15 cellular contexts compared by ENCODE assay signal in genomic region chr11:33116535-33116934, GRCh38. TPM values are rescaled to one million over a fixed set of nuclear protein-coding genes. Genes with fewer than 3 reads are reported as not detected.
DNase-seq lines count a peak whose midpoint lies in the region; ATAC-seq, FAIRE-seq and TF ChIP-seq lines count a peak whose summit lies in the region.
"Had no signal": no experiment of that assay in that cellular context is flagged by ENCODE, and none has a peak within 500 bp of the region (broad histone marks: within the 10 kb centered on the region; RNA-seq: fewer than 3 reads in every experiment).

No MANE protein-coding gene starts in this region.

- no peak overlapping the region for H3K18ac ChIP-seq in IMR-90 (ENCODE audit: low read depth, low read length)

- H3K56ac ChIP-seq in IMR-90 (ENCODE audit: extremely low read depth, insufficient read depth, low read length), result no peak overlapping the region

- no peaks in the 10 kb centered on the region for H3K9me3 Mint-ChIP-seq in Calu3 (ENCODE audit: low read depth, unreplicated experiment)

- H3K27ac ChIP-seq in IMR-90 (ENCODE audit: insufficient read depth, low read length), result no peak overlapping the region
- H3K27ac ChIP-seq: sigmoid colon had no signal

- H3K4me3 Mint-ChIP-seq in Calu3 (ENCODE audit: low read depth, unreplicated experiment), result no peak overlapping the region

- no peak overlapping the region for H4K8ac ChIP-seq in IMR-90 (ENCODE audit: low read depth in 2 of 2, low read length in 2 of 2)

- H4K5ac ChIP-seq in IMR-90 (ENCODE audit: low read depth, low read length), result no peak overlapping the region

- H3K27me3 ChIP-seq in IMR-90 (ENCODE audit: control insufficient read depth, insufficient read depth, low read length) (no peaks in the 10 kb centered on the region), bronchial epithelial cell (ENCODE audit: control insufficient read depth, insufficient read depth, low read length) (no peaks in the 10 kb centered on the region)
- H3K27me3 ChIP-seq: sigmoid colon had no signal

- H2BK5ac ChIP-seq in IMR-90 (ENCODE audit: low read depth, low read length, poor library complexity, severe bottlenecking), result no peak overlapping the region

- no peaks in the 10 kb centered on the region for H3K36me3 Mint-ChIP-seq in Calu3 (ENCODE audit: insufficient read depth, unreplicated experiment)

- H2BK120ac ChIP-seq in IMR-90 (ENCODE audit: low read depth, low read length), result no peak overlapping the region

- H3K79me1 ChIP-seq in IMR-90 (ENCODE audit: low read depth in 1 of 2, low read length in 2 of 2), result no peaks in the 10 kb centered on the region

- H3K36me3 ChIP-seq in IMR-90 (ENCODE audit: control insufficient read depth, insufficient read depth, low read length) (no peaks in the 10 kb centered on the region), bronchial epithelial cell (ENCODE audit: control insufficient read depth, insufficient read depth, low read length) (no peaks in the 10 kb centered on the region)
- H3K36me3 ChIP-seq: sigmoid colon had no signal

- no peak overlapping the region for H3K27ac Mint-ChIP-seq in Calu3 (ENCODE audit: unreplicated experiment)

- no peak overlapping the region for H3K23ac ChIP-seq in IMR-90 (ENCODE audit: low read depth, low read length)

- ATAC-seq in IMR-90 (ENCODE audit: low read depth), result no peak
- peak; percentile 74 for ATAC-seq in left colon
- no peak for ATAC-seq in GM19455 (IDR thresholded peaks at IDR 0.05; ENCODE audit: unreplicated experiment)
- ATAC-seq in HG03378 (IDR thresholded peaks at IDR 0.05; ENCODE audit: unreplicated experiment), result no peak
- no peak for ATAC-seq in GM18511 (IDR thresholded peaks at IDR 0.05; ENCODE audit: unreplicated experiment)

- no peaks in the 10 kb centered on the region for H3K9me3 ChIP-seq in IMR-90 (ENCODE audit: control insufficient read depth, insufficient read depth, low read length)
- H3K9me3 ChIP-seq: sigmoid colon had no signal

- CTCF ChIA-PET in Calu3 (lab: Charles Lee), result interaction anchor here (0.7 kb wide), 1 partner anchor 112 kb away, joined by 3 read pairs; no protein-coding TSS in a partner anchor
- CTCF ChIA-PET in IMR-90 (lab: Yijun Ruan, JAX), result no interaction called here

- H3K4ac ChIP-seq in IMR-90 (ENCODE audit: low read depth, low read length), result no peak overlapping the region

- in situ Hi-C loops in IMR-90 (cut with MboI; ENCODE audit: low sequenced_read_pairs), result no loop called here

- no peak overlapping the region for H4K91ac ChIP-seq in IMR-90 (ENCODE audit: insufficient read depth, low read depth, low read length)

- H3K4me3 ChIP-seq in IMR-90 (ENCODE audit: insufficient read depth, low read depth, low read length) (no peak overlapping the region), bronchial epithelial cell (ENCODE audit: low read depth, low read length) (no peak overlapping the region)
- H3K4me3 ChIP-seq: sigmoid colon had no signal

- peaks cover 14% of the 10 kb centered on the region for H3K4me1 Mint-ChIP-seq in Calu3 (ENCODE audit: low read depth, unreplicated experiment)

- POLR2A ChIA-PET in IMR-90 (lab: Charles Lee; ENCODE audit: unreplicated experiment), result no interaction called here

- no peak overlapping the region for H3K4me2 ChIP-seq in IMR-90 (ENCODE audit: low read depth, low read length)

- no peak overlapping the region for H2BK20ac ChIP-seq in IMR-90 (ENCODE audit: low read depth, low read length)

- TF ChIP-seq CTCF in Calu3 (IDR thresholded peaks at IDR 0.05; ENCODE audit: unreplicated experiment) (no peak), IMR-90 (conservative IDR thresholded peaks at IDR 0.05; ENCODE audit: low read depth, low read length) (no peak), bronchial epithelial cell (IDR thresholded peaks at IDR 0.05; ENCODE audit: insufficient read depth, low read length, severe bottlenecking) (no peak)

- H2AFZ ChIP-seq in IMR-90 (replicated peaks; ENCODE audit: low read length, poor library complexity), result no peak overlapping the region

- dilution Hi-C loops in IMR-90 (cut with HindIII; ENCODE audit: low sequenced_read_pairs, unreplicated experiment), result no loop called here

- H3K9me1 ChIP-seq in IMR-90 (ENCODE audit: insufficient read depth, low read length), result no peaks in the 10 kb centered on the region

- BruUV-seq in Calu3 (replicated peaks; lab: Mats Ljungman, UMichigan) (no TSS peak), IMR-90 (replicated peaks; lab: Mats Ljungman, UMichigan) (no TSS peak)

- peak; percentile 94 for FAIRE-seq in bronchial epithelial cell (lab: Jason Lieb, UNC)
- FAIRE-seq: D721Med had no signal

- intact Hi-C loops in Calu3 (cut with micrococcal nuclease; ENCODE audit: unreplicated experiment) (no loop called here), IMR-90 (cut with micrococcal nuclease) (no loop called here), left colon (cut with DNase I, micrococcal nuclease) (no loop called here)

- no peak overlapping the region for H2BK15ac ChIP-seq in IMR-90 (ENCODE audit: low read depth, low read length)

- H3K27me3 Mint-ChIP-seq in Calu3 (ENCODE audit: unreplicated experiment), result no peaks in the 10 kb centered on the region

- no peak overlapping the region for H3K9ac ChIP-seq in IMR-90 (ENCODE audit: low read depth, low read length)

- H4K20me1 ChIP-seq in IMR-90 (ENCODE audit: insufficient read depth, low read length), result no peaks in the 10 kb centered on the region

- H2AK5ac ChIP-seq in IMR-90 (ENCODE audit: low read depth, low read length), result no peak overlapping the region

- TF ChIP-seq POLR2A in IMR-90 (IDR thresholded peaks at IDR 0.05; ENCODE audit: low read depth, low read length), result no peak

- no peak for TF ChIP-seq RAD21 in IMR-90 (IDR thresholded peaks at IDR 0.05; ENCODE audit: low read length)

- H3K14ac ChIP-seq in IMR-90 (replicated peaks; ENCODE audit: low read depth, low read length), result no peak overlapping the region

- peaks cover 2% of the 10 kb centered on the region; the same call in 1 of the 2 replicates for H3K4me1 ChIP-seq in IMR-90 (ENCODE audit: control insufficient read depth, insufficient read depth, low read length)
- H3K4me1 ChIP-seq: sigmoid colon had no signal

- H2AK9ac ChIP-seq in IMR-90 (replicated peaks; ENCODE audit: low read depth, low read length, poor library complexity), result no peak overlapping the region

- DNase-seq in Calu3 (peak; percentile 2), IMR-90 (peak; percentile 22), bronchial epithelial cell (ENCODE audit: low read depth) (peak; percentile 83), left colon (no peak), cortex of kidney (lab: John Stamatoyannopoulos, UW) (no peak)
- DNase-seq: activated CD4-positive, alpha-beta T cell treated with anti-CD3 and anti-CD28 coated beads, Interleukin-2, amount 50 U/mL, for 4 hours; activated T-cell treated with anti-CD3 and anti-CD28 coated beads, Interleukin-2, amount 50 U/mL, for 48 hours; NCI-H1092 treated with DMSO at 0.1 percent for 48 hours; SIG-M5; sigmoid colon; stimulated activated CD4-positive, alpha-beta T cell treated with anti-CD3 and anti-CD28 coated beads, Interleukin-4, amount 100 ng/mL, for 1 hour had no signal

TF ChIP-seq in IMR-90, 13 proteins besides CTCF, POLR2A, EP300 and RAD21:
- TF ChIP-seq, protein P1, sequence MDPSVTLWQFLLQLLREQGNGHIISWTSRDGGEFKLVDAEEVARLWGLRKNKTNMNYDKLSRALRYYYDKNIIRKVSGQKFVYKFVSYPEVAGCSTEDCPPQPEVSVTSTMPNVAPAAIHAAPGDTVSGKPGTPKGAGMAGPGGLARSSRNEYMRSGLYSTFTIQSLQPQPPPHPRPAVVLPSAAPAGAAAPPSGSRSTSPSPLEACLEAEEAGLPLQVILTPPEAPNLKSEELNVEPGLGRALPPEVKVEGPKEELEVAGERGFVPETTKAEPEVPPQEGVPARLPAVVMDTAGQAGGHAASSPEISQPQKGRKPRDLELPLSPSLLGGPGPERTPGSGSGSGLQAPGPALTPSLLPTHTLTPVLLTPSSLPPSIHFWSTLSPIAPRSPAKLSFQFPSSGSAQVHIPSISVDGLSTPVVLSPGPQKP (IDR thresholded peaks at IDR 0.05; ENCODE audit: borderline replicate concordance, low read depth, low read length), result no peak
- no peak for TF ChIP-seq SMC3 (IDR thresholded peaks at IDR 0.05; ENCODE audit: low read depth, low read length)
- no peak for TF ChIP-seq USF2 (IDR thresholded peaks at IDR 0.05; ENCODE audit: low read depth, low read length)
TF ChIP-seq in IMR-90: peak in this region for 0.

RNA-seq across cellular contexts. Expression of gene CSTF3, which starts 44.7 kb away (rescaled TPM):
- total RNA-seq in Calu3 (2022) (51.1 and 55.9 TPM in 2 replicates), IMR-90 (2012; rRNA removed) (14.5 and 31.4 TPM in 2 replicates), bronchial epithelial cell (16.6 and 23.2 TPM in 2 replicates), left colon (10 to 100 TPM; 15.2 to 21.3 TPM)
- polyA plus RNA-seq in IMR-90 (2012; rRNA removed), result 18.0 and 23.4 TPM in 2 replicates
- 3.8 and 8.9 TPM in 2 replicates for polyA plus RNA-seq in IMR-90 (2012; cell fraction: cytosol; rRNA removed)
- polyA plus RNA-seq in IMR-90 (2012; cell fraction: nucleus; rRNA removed; ENCODE audit: low replicate concordance), result 5.1 and 40.1 TPM in 2 replicates

Comparison
In these comparisons a context has a peak if more than half of its experiments do, and no peak if none do; other contexts are left out.
1. DNase-seq: peak in Calu3 (single experiment), IMR-90 (single experiment) and bronchial epithelial cell (single experiment); none in left colon (0 of 2) and cortex of kidney (single experiment).